ENCODE assay signal across 1 cellular context in the genomic region with DNA sequence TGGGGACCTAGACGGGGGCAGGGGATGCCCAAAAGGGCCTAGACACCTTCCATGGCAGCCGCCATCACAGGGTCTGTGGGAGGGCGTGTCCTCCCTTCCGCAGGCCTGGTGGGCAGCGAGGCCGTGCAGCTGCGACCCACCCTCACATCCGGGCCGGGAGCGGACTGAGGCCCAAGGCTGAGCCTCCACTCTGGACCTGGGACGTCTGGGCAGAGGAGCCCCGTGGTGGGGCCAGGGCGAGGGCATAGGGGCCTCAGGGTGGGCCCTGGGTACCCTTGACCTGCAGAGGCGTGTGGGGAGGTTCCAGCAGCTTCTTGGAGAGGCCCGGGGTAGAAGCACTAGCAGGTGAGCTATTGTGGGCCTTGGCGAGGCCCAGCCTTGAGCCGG.
TF ChIP-seq lines count a peak whose summit lies in the region.

No MANE protein-coding gene starts in this region.

TF ChIP-seq in H1, 55 proteins besides CTCF, POLR2A, EP300 and RAD21:
- no peak for TF ChIP-seq HDAC2 (IDR thresholded peaks at IDR 0.05; ENCODE audit: borderline replicate concordance in 1 of 2, low read depth in 2 of 2, low read length in 2 of 2)
- no peak for TF ChIP-seq JUN (IDR thresholded peaks at IDR 0.05; ENCODE audit: low read depth, low read length)
- no peak for TF ChIP-seq SUZ12 (IDR thresholded peaks at IDR 0.05; ENCODE audit: low read length)
- no peak for TF ChIP-seq FOSL1 (IDR thresholded peaks at IDR 0.05; ENCODE audit: insufficient read depth, low read depth, low read length)
- no peak for TF ChIP-seq BACH1 (IDR thresholded peaks at IDR 0.05; ENCODE audit: low read length)
- no peak for TF ChIP-seq TAF1 (IDR thresholded peaks at IDR 0.05; ENCODE audit: low read depth, low read length)
TF ChIP-seq in H1: peak in this region for 0.
